ENCODE assay signal across 1 cellular context in genomic region chr12:55715169-55715764, GRCh38.
TF ChIP-seq lines count a peak whose summit lies in the region.

No MANE protein-coding gene starts in this region.

TF ChIP-seq in HepG2, 621 proteins besides CTCF, POLR2A, EP300 and RAD21:
- TF ChIP-seq ELF1 (CRISPR knock-in tag; IDR thresholded peaks at IDR 0.05) (no peak), ARID4A (CRISPR knock-in tag; IDR thresholded peaks at IDR 0.05; ENCODE audit: borderline replicate concordance) (no peak), MYC (CRISPR knock-in tag; IDR thresholded peaks at IDR 0.05; ENCODE audit: borderline replicate concordance) (no peak), HHEX (CRISPR knock-in tag; IDR thresholded peaks at IDR 0.05) (no peak), TBX2 (CRISPR knock-in tag; IDR thresholded peaks at IDR 0.05; ENCODE audit: borderline replicate concordance) (no peak), SRSF4 (IDR thresholded peaks at IDR 0.05; ENCODE audit: low read depth, low read length, poor library complexity, severe bottlenecking) (no peak), KDM6A (CRISPR knock-in tag; IDR thresholded peaks at IDR 0.05; ENCODE audit: low read depth) (no peak), YEATS4 (CRISPR knock-in tag; IDR thresholded peaks at IDR 0.05; ENCODE audit: borderline replicate concordance) (no peak), HNF1B (CRISPR knock-in tag; IDR thresholded peaks at IDR 0.05) (no peak), ZNF577 (CRISPR knock-in tag; IDR thresholded peaks at IDR 0.05; ENCODE audit: borderline replicate concordance, low read depth) (no peak), DPF2 (CRISPR knock-in tag; IDR thresholded peaks at IDR 0.05; ENCODE audit: borderline replicate concordance, low read depth) (no peak), ZBTB39 (CRISPR knock-in tag; IDR thresholded peaks at IDR 0.05) (no peak), HNRNPK (IDR thresholded peaks at IDR 0.05; ENCODE audit: low read depth, low read length, poor library complexity, severe bottlenecking) (no peak), PREB (CRISPR knock-in tag; IDR thresholded peaks at IDR 0.05) (no peak), LCORL (IDR thresholded peaks at IDR 0.05) (no peak), LCORL (CRISPR knock-in tag; IDR thresholded peaks at IDR 0.05) (no peak), RFXANK (CRISPR knock-in tag; IDR thresholded peaks at IDR 0.05) (no peak), SMAD9 (CRISPR knock-in tag; IDR thresholded peaks at IDR 0.05) (no peak), ZNF383 (CRISPR knock-in tag; IDR thresholded peaks at IDR 0.05; ENCODE audit: borderline replicate concordance) (no peak)
